In the genomic region with DNA sequence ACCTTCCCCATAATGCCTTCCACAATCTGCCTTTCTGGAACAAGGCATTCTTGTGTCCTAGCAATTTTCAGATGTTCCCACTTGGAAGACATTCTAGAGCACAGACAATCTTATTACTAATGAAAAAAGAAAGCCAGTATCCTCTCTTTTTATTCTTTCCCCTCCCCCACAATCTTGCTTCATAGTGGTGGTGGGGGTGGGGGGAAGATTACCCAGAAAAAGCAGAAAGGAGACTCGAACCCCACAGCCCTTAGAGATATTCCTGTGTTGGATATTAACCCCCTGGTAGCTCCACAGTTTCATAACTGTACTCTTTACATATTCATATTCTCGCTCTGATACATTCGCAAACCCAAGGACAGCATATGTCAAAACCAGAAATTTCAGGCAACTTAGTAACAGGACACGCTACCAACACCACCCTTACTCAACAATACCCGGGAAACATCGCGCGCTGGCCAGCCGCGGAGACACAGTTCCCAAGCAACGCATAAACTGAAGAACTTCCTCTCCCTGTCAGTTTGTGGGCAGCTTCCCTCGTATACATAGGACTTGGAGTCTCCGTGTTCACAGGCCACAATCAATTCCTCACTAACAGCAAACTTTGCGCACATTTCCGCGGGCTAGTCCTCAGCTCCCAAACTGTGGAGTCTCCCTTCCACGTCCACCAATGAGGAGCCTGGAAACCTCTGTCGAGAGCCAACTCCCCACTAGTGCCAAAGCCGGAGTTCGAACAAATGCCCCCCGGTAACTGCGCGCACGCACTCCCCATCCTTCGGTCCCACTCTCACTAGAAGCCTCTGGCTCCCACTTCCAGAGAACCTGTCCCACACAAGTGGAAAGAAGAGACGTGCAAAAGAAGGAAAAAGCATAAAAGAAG, we compare ENCODE assay signal across 8 cellular contexts. TPM values are rescaled to one million over a fixed set of nuclear protein-coding genes. Genes with fewer than 3 reads are reported as not detected.
A peak's percentile ranks its signal among the peaks of the same experiment; 100 is the strongest.
DNase-seq lines count a peak whose midpoint lies in the region; ATAC-seq, FAIRE-seq and TF ChIP-seq lines count a peak whose summit lies in the region.

No MANE protein-coding gene starts in this region.

- H3K4me1 ChIP-seq in HCT116 (ENCODE audit: control insufficient read depth in 1 of 2, insufficient read depth in 2 of 2, low read length in 2 of 2): peaks cover 16 to 35% of the 10 kb centered on the region in 2 experiments
- H3K4me1 ChIP-seq in NT2/D1 (ENCODE audit: insufficient read depth, insufficient read length): no peaks in the 10 kb centered on the region
- H3K4me1 ChIP-seq in heart right ventricle: peaks cover 0 to 46% (median 13%) of the 10 kb centered on the region in 9 donors
- peaks cover 0 to 18% (median 0%) of the 10 kb centered on the region in 3 donors for H3K4me1 ChIP-seq in pancreas

- peaks cover 8 to 9% of the 10 kb centered on the region in 2 experiments; a peak in 2 of 4 replicates for H3K36me3 ChIP-seq in HCT116 (ENCODE audit: control insufficient read depth in 1 of 2, insufficient read depth in 2 of 2, low read length in 2 of 2)
- peaks cover 4% of the 10 kb centered on the region for H3K36me3 ChIP-seq in NT2/D1 (ENCODE audit: insufficient read depth, insufficient read length, low read length)
- H3K36me3 ChIP-seq in heart right ventricle: peaks cover 0 to 25% (median 0%) of the 10 kb centered on the region in 9 donors
- peaks cover 0 to 19% (median 0%) of the 10 kb centered on the region in 3 donors for H3K36me3 ChIP-seq in pancreas

- intact Hi-C loops in HCT116 (cut with micrococcal nuclease) (loop anchor here (1.0 to 10.0 kb wide), 4 partner anchors 68 to 957 kb away; no protein-coding TSS in a partner anchor), heart right ventricle (cut with DNase I) (loop anchor here in 6 of 10 donors (2.0 to 10.0 kb wide), 6 partner anchors 69 to 255 kb away; a partner anchor contains a TSS), pancreas (cut with DNase I) (no loop called here)

- H3K4me3 ChIP-seq in HCT116 (replicated peaks in 1 of 2; ENCODE audit: low read depth in 1 of 2, low read length in 2 of 2): peak overlapping the region; percentile 92 to 97
- peak overlapping the region; percentile 59 for H3K4me3 ChIP-seq in NT2/D1 (ENCODE audit: insufficient read length, low read depth)
- H3K4me3 ChIP-seq in heart right ventricle: peak overlapping the region; percentile 62 to 91 (median 80)
- H3K4me3 ChIP-seq in pancreas: peak overlapping the region; percentile 36 to 84 (median 65)

- 2 to 3% methylated on average over 26 of the region's 26 CpGs for WGBS in heart right ventricle, 2 donors
- 1 to 2% methylated on average over 26 of the region's 26 CpGs for WGBS in pancreas, 2 donors

- no peak for TF ChIP-seq POLR2A in HCT116 (IDR thresholded peaks at IDR 0.05; ENCODE audit: borderline replicate concordance, extremely low read depth, insufficient read depth, insufficient read length)

- H3K27me3 ChIP-seq in HCT116 (ENCODE audit: insufficient read depth, low read length) (no peaks in the 10 kb centered on the region), NT2/D1 (ENCODE audit: insufficient read depth, insufficient read length) (peaks cover 35% of the 10 kb centered on the region), heart right ventricle (peaks cover 0 to 46% (median 20%) of the 10 kb centered on the region in 7 donors), pancreas (no peaks in the 10 kb centered on the region)

- ATAC-seq in HCT116: peak; percentile 23
- ATAC-seq in heart right ventricle: peak in 7 of 8 donors; percentile 1 to 36 (median 15)
- peak; percentile 22 to 48 (median 32) for ATAC-seq in pancreas

- no peak for FAIRE-seq in pancreas (lab: Jason Lieb, UNC)

- H2AFZ ChIP-seq in HCT116 (ENCODE audit: low read depth, low read length, poor library complexity, severe bottlenecking): no peak overlapping the region

- H3K9me3 ChIP-seq in HCT116 (ENCODE audit: control insufficient read depth in 1 of 2, insufficient read depth in 1 of 2, low read depth in 1 of 2, low read length in 2 of 2): no peaks in the 10 kb centered on the region
- H3K9me3 ChIP-seq in NT2/D1 (ENCODE audit: insufficient read depth, low read length): no peaks in the 10 kb centered on the region
- H3K9me3 ChIP-seq in heart right ventricle: no peaks in the 10 kb centered on the region
- no peaks in the 10 kb centered on the region for H3K9me3 ChIP-seq in pancreas

- DNase-seq in DMS 273 (lab: John Stamatoyannopoulos, UW; ENCODE audit: unreplicated experiment) (peak; percentile 78), HCT116 (ENCODE audit: low read depth, low spot score) (no peak), NT2/D1 (ENCODE audit: low read depth, low spot score) (no peak), amniotic epithelial cell (ENCODE audit: low read depth) (peak; percentile 80), heart right ventricle (peak; percentile 53 to 71), pancreas (peak; percentile 58 to 76 (median 66)), 8988T (no peak), NCI-H187 treated with DMSO at 0.1 percent for 48 hours (lab: John Stamatoyannopoulos, UW) (no peak)

- no peak for TF ChIP-seq RAD21 in HCT116 (IDR thresholded peaks at IDR 0.05; ENCODE audit: low read depth)

- no peaks in the 10 kb centered on the region for H4K20me1 ChIP-seq in HCT116 (ENCODE audit: insufficient read depth)

- CTCF ChIA-PET in HCT116 (lab: Charles Lee): no interaction called here

- H3K79me2 ChIP-seq in HCT116 (ENCODE audit: insufficient read depth, low read length): peaks cover 23% of the 10 kb centered on the region

- POLR2A ChIA-PET in HCT116 (lab: Charles Lee): interaction anchor here (1.0 to 1.4 kb wide), 3 partner anchors 10 to 21 kb away, joined by 3 to 5 read pairs (median 3); no protein-coding TSS in a partner anchor

- H3K27ac ChIP-seq in HCT116 (ENCODE audit: low read depth, low read length) (peak overlapping the region; percentile 97), heart right ventricle (peak overlapping the region; percentile 88 to 100 (median 99)), pancreas (peak overlapping the region; percentile 95 to 100 (median 100))

- TF ChIP-seq CTCF in HCT116 (IDR thresholded peaks at IDR 0.05 in 2 of 3, conservative IDR thresholded peaks at IDR 0.05 in 1 of 3; ENCODE audit: borderline replicate concordance in 1 of 3, insufficient read depth in 1 of 3, low read depth in 2 of 3, low read length in 2 of 3) (no peak), heart right ventricle (IDR thresholded peaks at IDR 0.05) (no peak), pancreas (IDR thresholded peaks at IDR 0.05) (no peak)

- TSS peak; percentile 55 for BruUV-seq in HCT116 (replicated peaks; lab: Mats Ljungman, UMichigan)

- RAD21 ChIA-PET in HCT116 (lab: Charles Lee; ENCODE audit: low non-redundant PET in 1 of 2, low total read pairs in 2 of 2, uncharacterized antibody in 2 of 2, unreplicated experiment in 2 of 2): no interaction called here

- no peaks in the 10 kb centered on the region for H3K9me2 ChIP-seq in HCT116 (ENCODE audit: insufficient read depth)

- peak overlapping the region; percentile 99 for H3K4me2 ChIP-seq in HCT116 (ENCODE audit: low read length)

- H3K9ac ChIP-seq in HCT116 (ENCODE audit: low read length) (peak overlapping the region; percentile 96), NT2/D1 (ENCODE audit: insufficient read length, low read depth) (peak overlapping the region; percentile 21)

TF ChIP-seq in HCT116, 20 proteins besides CTCF, POLR2A, EP300 and RAD21:
- TF ChIP-seq FOSL1 (IDR thresholded peaks at IDR 0.05; ENCODE audit: low read depth) (no peak), EZH2 (IDR thresholded peaks at IDR 0.05) (no peak), SP1 (IDR thresholded peaks at IDR 0.05; ENCODE audit: low read depth) (no peak), POLR2AphosphoS5 (IDR thresholded peaks at IDR 0.05; ENCODE audit: low read depth, low read length) (no peak), CEBPB (IDR thresholded peaks at IDR 0.05; ENCODE audit: low read depth) (no peak), EZH2phosphoT487 (IDR thresholded peaks at IDR 0.05; ENCODE audit: borderline replicate concordance) (no peak), YY1 (IDR thresholded peaks at IDR 0.05; ENCODE audit: extremely low read depth, insufficient replicate concordance, low read depth, low read length) (no peak), SRF (IDR thresholded peaks at IDR 0.05; ENCODE audit: low read depth) (no peak), CBX3 (IDR thresholded peaks at IDR 0.05; ENCODE audit: low read depth) (no peak), ZFX (IDR thresholded peaks at IDR 0.05) (no peak), JUND (IDR thresholded peaks at IDR 0.05) (no peak), ELF1 (IDR thresholded peaks at IDR 0.05; ENCODE audit: borderline replicate concordance, low read depth) (no peak)
- TF ChIP-seq, protein P1, sequence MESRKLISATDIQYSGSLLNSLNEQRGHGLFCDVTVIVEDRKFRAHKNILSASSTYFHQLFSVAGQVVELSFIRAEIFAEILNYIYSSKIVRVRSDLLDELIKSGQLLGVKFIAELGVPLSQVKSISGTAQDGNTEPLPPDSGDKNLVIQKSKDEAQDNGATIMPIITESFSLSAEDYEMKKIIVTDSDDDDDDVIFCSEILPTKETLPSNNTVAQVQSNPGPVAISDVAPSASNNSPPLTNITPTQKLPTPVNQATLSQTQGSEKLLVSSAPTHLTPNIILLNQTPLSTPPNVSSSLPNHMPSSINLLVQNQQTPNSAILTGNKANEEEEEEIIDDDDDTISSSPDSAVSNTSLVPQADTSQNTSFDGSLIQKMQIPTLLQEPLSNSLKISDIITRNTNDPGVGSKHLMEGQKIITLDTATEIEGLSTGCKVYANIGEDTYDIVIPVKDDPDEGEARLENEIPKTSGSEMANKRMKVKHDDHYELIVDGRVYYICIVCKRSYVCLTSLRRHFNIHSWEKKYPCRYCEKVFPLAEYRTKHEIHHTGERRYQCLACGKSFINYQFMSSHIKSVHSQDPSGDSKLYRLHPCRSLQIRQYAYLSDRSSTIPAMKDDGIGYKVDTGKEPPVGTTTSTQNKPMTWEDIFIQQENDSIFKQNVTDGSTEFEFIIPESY (IDR thresholded peaks at IDR 0.05; ENCODE audit: extremely low read depth, insufficient replicate concordance, low read length): no peak
- TF ChIP-seq, protein P2, sequence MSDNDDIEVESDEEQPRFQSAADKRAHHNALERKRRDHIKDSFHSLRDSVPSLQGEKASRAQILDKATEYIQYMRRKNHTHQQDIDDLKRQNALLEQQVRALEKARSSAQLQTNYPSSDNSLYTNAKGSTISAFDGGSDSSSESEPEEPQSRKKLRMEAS (IDR thresholded peaks at IDR 0.05): no peak
- TF ChIP-seq, protein P3, sequence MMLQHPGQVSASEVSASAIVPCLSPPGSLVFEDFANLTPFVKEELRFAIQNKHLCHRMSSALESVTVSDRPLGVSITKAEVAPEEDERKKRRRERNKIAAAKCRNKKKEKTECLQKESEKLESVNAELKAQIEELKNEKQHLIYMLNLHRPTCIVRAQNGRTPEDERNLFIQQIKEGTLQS (IDR thresholded peaks at IDR 0.05): no peak
TF ChIP-seq in HCT116: peak in this region for 0.

RNA-seq across cellular contexts. Expression of a gene that starts 0.7 kb away (rescaled TPM):
- 17.9 TPM for total RNA-seq in HCT116 (2021; ENCODE audit: unreplicated experiment)
- polyA plus RNA-seq in HCT116 (2012): 27.2 and 107 TPM in 2 replicates
- total RNA-seq in heart right ventricle: 10 to 100 TPM in 2 of 10 donors, 1 to 10 TPM in 8; 1.2 to 31.2 (median 5.3) TPM
- polyA plus RNA-seq in heart right ventricle: 1 to 10 TPM; 1.1 to 6.3 TPM
- 10 to 100 TPM in 1 of 6 donors, 1 to 10 TPM in 5; 1.3 to 18.0 (median 3.2) TPM for total RNA-seq in pancreas
- polyA plus RNA-seq in pancreas: 1 to 10 TPM; 4.1 to 4.8 TPM

Comparison
In these comparisons a context has a peak if more than half of its experiments do, and no peak if none do; other contexts are left out.
1. DNase-seq: peak in DMS 273 (single experiment), amniotic epithelial cell (single experiment), heart right ventricle (2 of 2) and pancreas (6 of 6); none in HCT116 (single experiment), NT2/D1 (single experiment), 8988T (single experiment) and NCI-H187 treated with DMSO at 0.1 percent for 48 hours (single experiment).
2. intact Hi-C loops: an anchor here in HCT116 (1.0 to 10.0 kb wide) and heart right ventricle (2.0 to 10.0 kb wide); none called in pancreas.
3. Peak in every context shown above with its lines, with median percentiles within 50 percentile points of each other: ATAC-seq, H3K27ac ChIP-seq and H3K4me3 ChIP-seq.